In genomic region chr10:114485695-114486400, GRCh38 we compare ENCODE assay signal across 23 cellular contexts.
DNase-seq lines count a peak whose midpoint lies in the region; ATAC-seq and TF ChIP-seq lines count a peak whose summit lies in the region.
"Had no signal": no experiment of that assay in that cellular context is flagged by ENCODE, and none has a peak within 500 bp of the region (broad histone marks: within the 10 kb centered on the region; RNA-seq: fewer than 3 reads in every experiment).

No MANE protein-coding gene starts in this region.

- peak; percentile 59 to 81 for TF ChIP-seq EP300 in tibial nerve (IDR thresholded peaks at IDR 0.05)

- no peaks in the 10 kb centered on the region for H3K9me3 Mint-ChIP-seq in activated naive CD4-positive, alpha-beta T cell treated with anti-CD3 and anti-CD28 coated beads, Interleukin-2, amount 50 U/mL, for 72 hours
- H3K9me3 Mint-ChIP-seq in activated naive CD4-positive, alpha-beta T cell treated with anti-CD3 and anti-CD28 coated beads, Interleukin-2, amount 10 ng/mL, durations not matched to agents 7 days and 5 days = no peaks in the 10 kb centered on the region
- H3K9me3 Mint-ChIP-seq in memory B cell = no peaks in the 10 kb centered on the region
- H3K9me3 Mint-ChIP-seq: activated B cell treated with CpG ODN at 0.5 μM for 24 hours; activated naive CD8-positive, alpha-beta T cell treated with anti-CD3 and anti-CD28 coated beads, Interleukin-2, amount 10 ng/mL, durations not matched to agents 7 days and 5 days; natural killer cell treated with Interleukin-12 subunit alpha and Interleukin-12 subunit beta and Interleukin-15 and Interleukin-18, amount 100 ng/mL, for 72 hours had no signal

- H3K27me3 ChIP-seq in tibial nerve = no peaks in the 10 kb centered on the region

- H3K4me1 ChIP-seq in tibial nerve = peaks cover 0 to 80% (median 14%) of the 10 kb centered on the region in 4 donors

- peak overlapping the region; percentile 50 to 91 (median 66) for H3K27ac ChIP-seq in tibial nerve
- no peak overlapping the region for H3K27ac ChIP-seq in caudate nucleus (ENCODE audit: low read depth, low read length)
- no peak overlapping the region for H3K27ac ChIP-seq in substantia nigra (ENCODE audit: low read depth, low read length, poor library complexity, severe bottlenecking)
- H3K27ac ChIP-seq: A549 had no signal

- 40 to 44% methylated on average over 5 of the region's 5 CpGs for WGBS in tibial nerve, 2 donors

- peaks cover 30% of the 10 kb centered on the region for H3K4me1 Mint-ChIP-seq in activated naive CD4-positive, alpha-beta T cell treated with anti-CD3 and anti-CD28 coated beads, Interleukin-2, amount 10 ng/mL, durations not matched to agents 7 days and 5 days
- H3K4me1 Mint-ChIP-seq in memory B cell = peaks cover 3% of the 10 kb centered on the region
- H3K4me1 Mint-ChIP-seq: activated B cell treated with CpG ODN at 0.5 μM for 24 hours had no signal

- no peak overlapping the region for H3K4me3 ChIP-seq in tibial nerve
- H3K4me3 ChIP-seq: A549 had no signal

- no peak overlapping the region for H3K4me3 Mint-ChIP-seq in activated naive CD4-positive, alpha-beta T cell treated with anti-CD3 and anti-CD28 coated beads, Interleukin-2, amount 10 ng/mL, durations not matched to agents 7 days and 5 days
- no peak overlapping the region for H3K4me3 Mint-ChIP-seq in memory B cell
- H3K4me3 Mint-ChIP-seq: activated B cell treated with CpG ODN at 0.5 μM for 24 hours; activated CD4-positive, alpha-beta memory T cell treated with anti-CD3 and anti-CD28 coated beads, Interleukin-2, amount 10 ng/mL, durations not matched to agents 7 days and 5 days; activated naive CD8-positive, alpha-beta T cell treated with anti-CD3 and anti-CD28 coated beads, Interleukin-2, amount 10 ng/mL, durations not matched to agents 7 days and 5 days; H9; natural killer cell treated with Interleukin-12 subunit alpha and Interleukin-12 subunit beta and Interleukin-15 and Interleukin-18, amount 100 ng/mL, for 72 hours had no signal

- ATAC-seq in activated naive CD4-positive, alpha-beta T cell treated with anti-CD3 and anti-CD28 coated beads, Interleukin-2, amount 50 U/mL, for 72 hours = no peak
- ATAC-seq in memory B cell (ENCODE audit: low read depth) = no peak
- no peak for ATAC-seq in HG03139 (IDR thresholded peaks at IDR 0.05; ENCODE audit: unreplicated experiment)
- ATAC-seq: A549; natural killer cell treated with Interleukin-12 subunit alpha and Interleukin-12 subunit beta and Interleukin-15 and Interleukin-18, amount 100 ng/mL, for 72 hours; PC-3 had no signal

- H3K27ac Mint-ChIP-seq in activated naive CD4-positive, alpha-beta T cell treated with anti-CD3 and anti-CD28 coated beads, Interleukin-2, amount 50 U/mL, for 72 hours = peak overlapping the region; percentile 54 to 60
- H3K27ac Mint-ChIP-seq in activated naive CD4-positive, alpha-beta T cell treated with anti-CD3 and anti-CD28 coated beads, Interleukin-2, amount 10 ng/mL, durations not matched to agents 7 days and 5 days = no peak overlapping the region
- H3K27ac Mint-ChIP-seq in memory B cell = peak overlapping the region; percentile 41
- H3K27ac Mint-ChIP-seq: activated CD4-positive, alpha-beta memory T cell treated with anti-CD3 and anti-CD28 coated beads, Interleukin-2, amount 10 ng/mL, durations not matched to agents 7 days and 5 days; activated naive CD8-positive, alpha-beta T cell treated with anti-CD3 and anti-CD28 coated beads, Interleukin-2, amount 10 ng/mL, durations not matched to agents 7 days and 5 days; natural killer cell treated with Interleukin-12 subunit alpha and Interleukin-12 subunit beta and Interleukin-15 and Interleukin-18, amount 100 ng/mL, for 72 hours had no signal

- DNase-seq in activated naive CD4-positive, alpha-beta T cell treated with anti-CD3 and anti-CD28 coated beads, Interleukin-2, amount 50 U/mL, for 72 hours (ENCODE audit: low spot score in 2 of 2) = no peak
- no peak for DNase-seq in activated naive CD4-positive, alpha-beta T cell treated with anti-CD3 and anti-CD28 coated beads, Interleukin-2, amount 10 ng/mL, durations not matched to agents 7 days and 5 days
- DNase-seq in dermis blood vessel endothelial cell = peak; percentile 53
- DNase-seq in memory B cell (ENCODE audit: low spot score in 2 of 2) = no peak
- DNase-seq in tibial nerve (ENCODE audit: low spot score in 2 of 2) = peak in 1 of 2 donors; percentile 41
- DNase-seq in caudate nucleus (lab: John Stamatoyannopoulos, UW) = no peak
- no peak for DNase-seq in substantia nigra (lab: John Stamatoyannopoulos, UW)
- DNase-seq: activated B cell treated with CpG ODN at 0.5 μM for 24 hours; activated CD4-positive, alpha-beta memory T cell treated with anti-CD3 and anti-CD28 coated beads, Interleukin-2, amount 10 ng/mL, durations not matched to agents 7 days and 5 days; activated naive CD8-positive, alpha-beta T cell treated with anti-CD3 and anti-CD28 coated beads, Interleukin-2, amount 10 ng/mL, durations not matched to agents 7 days and 5 days; H9; KBM-7; kidney; NCI-H1694 treated with DMSO at 0.1 percent for 48 hours; NCI-H82; PC-3; small intestine; stimulated activated CD4-positive, alpha-beta T cell treated with anti-CD3 and anti-CD28 coated beads, Interleukin-2, amount 100 ng/mL, for 48 hours; stimulated activated naive CD4-positive, alpha-beta T cell treated with Interleukin-2 at 50 U/mL for 16 hours had no signal

- H3K9me3 ChIP-seq in tibial nerve = no peaks in the 10 kb centered on the region

- no peak for TF ChIP-seq CTCF in tibial nerve (IDR thresholded peaks at IDR 0.05)

- H3K27me3 Mint-ChIP-seq in activated naive CD4-positive, alpha-beta T cell treated with anti-CD3 and anti-CD28 coated beads, Interleukin-2, amount 10 ng/mL, durations not matched to agents 7 days and 5 days = no peaks in the 10 kb centered on the region
- no peaks in the 10 kb centered on the region for H3K27me3 Mint-ChIP-seq in memory B cell
- H3K27me3 Mint-ChIP-seq: activated B cell treated with CpG ODN at 0.5 μM for 24 hours; activated CD4-positive, alpha-beta memory T cell treated with anti-CD3 and anti-CD28 coated beads, Interleukin-2, amount 10 ng/mL, durations not matched to agents 7 days and 5 days; activated naive CD8-positive, alpha-beta T cell treated with anti-CD3 and anti-CD28 coated beads, Interleukin-2, amount 10 ng/mL, durations not matched to agents 7 days and 5 days; natural killer cell treated with Interleukin-12 subunit alpha and Interleukin-12 subunit beta and Interleukin-15 and Interleukin-18, amount 100 ng/mL, for 72 hours; progenitor cell of endocrine pancreas had no signal

- peaks cover 23 to 50% of the 10 kb centered on the region in 2 donors for H3K36me3 Mint-ChIP-seq in activated naive CD4-positive, alpha-beta T cell treated with anti-CD3 and anti-CD28 coated beads, Interleukin-2, amount 50 U/mL, for 72 hours
- peaks cover 81% of the 10 kb centered on the region for H3K36me3 Mint-ChIP-seq in activated naive CD4-positive, alpha-beta T cell treated with anti-CD3 and anti-CD28 coated beads, Interleukin-2, amount 10 ng/mL, durations not matched to agents 7 days and 5 days
- H3K36me3 Mint-ChIP-seq in memory B cell = peaks cover 28% of the 10 kb centered on the region

- no peak for TF ChIP-seq POLR2A in tibial nerve (IDR thresholded peaks at IDR 0.05)

- CTCF ChIA-PET in activated naive CD4-positive, alpha-beta T cell treated with anti-CD3 and anti-CD28 coated beads, Interleukin-2, amount 10 ng/mL, durations not matched to agents 7 days and 5 days (lab: Charles Lee) = interaction anchor here (1.3 to 8.4 kb wide), 3 partner anchors 9 to 15 kb away, joined by 3 to 62 read pairs (median 4); no protein-coding TSS in a partner anchor

- H3K36me3 ChIP-seq in tibial nerve = peaks cover 0 to 24% (median 0%) of the 10 kb centered on the region in 3 donors

Comparison
In these comparisons a context has a peak if more than half of its experiments do, and no peak if none do; other contexts are left out.
1. H3K27ac ChIP-seq: peak in tibial nerve (4 of 4); none in caudate nucleus (single experiment) and substantia nigra (single experiment).